In the genomic region with DNA sequence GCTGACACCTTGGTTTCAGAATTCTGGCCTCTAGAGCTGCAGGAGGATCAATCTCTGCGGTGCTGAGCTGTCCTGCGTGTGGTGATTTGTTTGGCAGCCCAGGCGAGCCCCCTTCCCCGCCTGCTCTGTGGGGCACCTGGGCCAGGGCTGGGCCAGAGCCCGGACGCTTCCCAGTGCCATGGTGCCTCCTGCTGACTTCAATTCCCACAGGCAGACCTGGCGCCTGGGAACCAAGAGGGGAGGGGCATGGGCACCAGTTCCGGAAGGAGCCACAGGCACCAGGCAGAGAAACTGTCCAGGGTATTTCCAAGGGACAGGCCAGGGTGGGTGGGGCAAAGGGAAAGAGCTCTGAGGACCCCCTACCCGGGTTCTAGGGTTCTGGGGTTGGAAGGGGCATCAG, we compare ENCODE assay signal across 22 cellular contexts.
DNase-seq lines count a peak whose midpoint lies in the region; ATAC-seq, FAIRE-seq and TF ChIP-seq lines count a peak whose summit lies in the region.
"Had no signal": no experiment of that assay in that cellular context is flagged by ENCODE, and none has a peak within 500 bp of the region (broad histone marks: within the 10 kb centered on the region; RNA-seq: fewer than 3 reads in every experiment).

No MANE protein-coding gene starts in this region.

- H3K14ac ChIP-seq in neuronal stem cell (ENCODE audit: low read length), result no peak overlapping the region

- H3K4me1 Mint-ChIP-seq in GM23338, result peaks cover 18% of the 10 kb centered on the region
- H3K4me1 Mint-ChIP-seq in astrocyte (ENCODE audit: low read depth, unreplicated experiment), result peaks cover 6% of the 10 kb centered on the region
- H3K4me1 Mint-ChIP-seq: CD4-positive, alpha-beta memory T cell had no signal

- H3K23ac ChIP-seq in neuronal stem cell (ENCODE audit: low read depth, low read length, poor library complexity), result no peak overlapping the region

- peak overlapping the region; percentile 81 for H3K18ac ChIP-seq in neuronal stem cell (ENCODE audit: low read length)

- H3K36me3 ChIP-seq in GM23338 (ENCODE audit: insufficient read depth), result no peaks in the 10 kb centered on the region
- no peaks in the 10 kb centered on the region for H3K36me3 ChIP-seq in astrocyte (ENCODE audit: insufficient read depth, low read length)
- no peaks in the 10 kb centered on the region for H3K36me3 ChIP-seq in neuronal stem cell (replicated peaks in 1 of 2; ENCODE audit: control insufficient read depth in 2 of 2, insufficient read depth in 2 of 2, low read length in 2 of 2)
- H3K36me3 ChIP-seq: BE2C had no signal

- H2BK12ac ChIP-seq in neuronal stem cell (ENCODE audit: low read length), result peak overlapping the region; percentile 46

- no peaks in the 10 kb centered on the region; the same call in 1 of the 2 replicates for H3K4me1 ChIP-seq in GM23338 (ENCODE audit: insufficient read depth)
- no peaks in the 10 kb centered on the region for H3K4me1 ChIP-seq in astrocyte (ENCODE audit: insufficient read depth, low read length)
- H3K4me1 ChIP-seq in neuronal stem cell (ENCODE audit: control insufficient read depth in 2 of 2, insufficient read depth in 1 of 2, low read depth in 1 of 2, low read length in 2 of 2), result peaks cover 5 to 10% of the 10 kb centered on the region in 2 donors
- H3K4me1 ChIP-seq: BE2C had no signal

- H2BK120ac ChIP-seq in neuronal stem cell (ENCODE audit: low read depth, low read length), result no peak overlapping the region

- H3K27ac Mint-ChIP-seq in GM23338 (no peak overlapping the region), astrocyte (ENCODE audit: unreplicated experiment) (no peak overlapping the region)
- H3K27ac Mint-ChIP-seq: CD14-positive monocyte; CD4-positive, alpha-beta memory T cell; HFFc6 had no signal

- H3K79me2 ChIP-seq in GM23338 (replicated peaks; ENCODE audit: insufficient read depth), result peaks cover 5% of the 10 kb centered on the region
- no peaks in the 10 kb centered on the region for H3K79me2 ChIP-seq in astrocyte (ENCODE audit: insufficient read depth, low read length)

- no peaks in the 10 kb centered on the region for H3K9me2 ChIP-seq in GM23338 (ENCODE audit: insufficient read depth)

- TF ChIP-seq CTCF in GM23338 (conservative IDR thresholded peaks at IDR 0.05; ENCODE audit: low read depth in 2 of 2) (no peak), astrocyte (IDR thresholded peaks at IDR 0.05; ENCODE audit: insufficient read depth, low read depth, low read length) (no peak)

- no peak overlapping the region for H2BK15ac ChIP-seq in neuronal stem cell (ENCODE audit: low read length)

- FAIRE-seq in astrocyte (lab: Jason Lieb, UNC) (no peak), GM12892 (lab: Jason Lieb, UNC) (no peak)
- FAIRE-seq: A204.1, GM12891, GM18507 had no signal

- ATAC-seq in GM23338, result peak; percentile 38
- ATAC-seq: HCT116 had no signal

- H3K4me3 Mint-ChIP-seq in GM23338, result no peak overlapping the region
- no peak overlapping the region for H3K4me3 Mint-ChIP-seq in astrocyte (ENCODE audit: unreplicated experiment)
- H3K4me3 Mint-ChIP-seq: CD14-positive monocyte; CD4-positive, alpha-beta memory T cell; HFFc6 had no signal

- no peak overlapping the region for H2AFZ ChIP-seq in GM23338
- no peak overlapping the region for H2AFZ ChIP-seq in astrocyte (ENCODE audit: low read depth, low read length)
- H2AFZ ChIP-seq in neuronal stem cell (ENCODE audit: low read length), result no peak overlapping the region

- H3K4me2 ChIP-seq in GM23338 (no peak overlapping the region), astrocyte (ENCODE audit: low read length) (peak overlapping the region; percentile 22), neuronal stem cell (ENCODE audit: insufficient read depth, low read length, poor library complexity, severe bottlenecking) (no peak overlapping the region)
- H3K4me2 ChIP-seq: KMS-11 had no signal

- peaks cover 11% of the 10 kb centered on the region for H3K27me3 Mint-ChIP-seq in GM23338 (ENCODE audit: insufficient read depth, low read depth, poor library complexity)
- H3K27me3 Mint-ChIP-seq in astrocyte (ENCODE audit: low read depth, unreplicated experiment), result peaks cover 25% of the 10 kb centered on the region

- H2BK5ac ChIP-seq in neuronal stem cell (ENCODE audit: low read length), result no peak overlapping the region

- no peaks in the 10 kb centered on the region for H3K79me1 ChIP-seq in neuronal stem cell (ENCODE audit: low read depth, low read length)

- DNase-seq in GM23338 (ENCODE audit: low spot score), result no peak
- DNase-seq in astrocyte (ENCODE audit: low read depth), result no peak
- no peak for DNase-seq in neuronal stem cell (ENCODE audit: low spot score)
- DNase-seq in MV-4-11 (lab: John Stamatoyannopoulos, UW), result no peak
- no peak for DNase-seq in DMS79 treated with DMSO at 0.1 percent for 48 hours (lab: John Stamatoyannopoulos, UW)
- no peak for DNase-seq in GM12892 (ENCODE audit: insufficient read length)
- no peak for DNase-seq in LoVo (ENCODE audit: low spot score)
- DNase-seq: ACHN; BE2C; CD4-positive, alpha-beta memory T cell; DMS153; DMS79; EL; GOT3; H7; HFFc6 had no signal

- WGBS in neuronal stem cell (ENCODE audit: extremely low coverage in 2 of 2, insufficient read length in 2 of 2, insufficient replicate concordance in 1 of 2), 2 donors, result no CpG with 5 or more reads among the region's 9 CpGs

- no peaks in the 10 kb centered on the region for H3K27me3 ChIP-seq in GM23338 (ENCODE audit: insufficient read depth)
- H3K27me3 ChIP-seq in astrocyte (ENCODE audit: insufficient read depth, low read length), result no peaks in the 10 kb centered on the region
- no peaks in the 10 kb centered on the region for H3K27me3 ChIP-seq in neuronal stem cell (ENCODE audit: control insufficient read depth in 3 of 3, insufficient read depth in 3 of 3, low read depth in 1 of 3, low read length in 3 of 3)
- H3K27me3 ChIP-seq: BE2C had no signal

- no peak overlapping the region for H3K27ac ChIP-seq in GM23338 (ENCODE audit: low read depth)
- H3K27ac ChIP-seq in astrocyte (ENCODE audit: low read depth, low read length), result no peak overlapping the region
- no peak overlapping the region for H3K27ac ChIP-seq in neuronal stem cell (replicated peaks; ENCODE audit: low read length)
- H3K27ac ChIP-seq: KMS-11 had no signal

- H3K9me3 Mint-ChIP-seq in GM23338, result no peaks in the 10 kb centered on the region
- no peaks in the 10 kb centered on the region for H3K9me3 Mint-ChIP-seq in astrocyte (ENCODE audit: unreplicated experiment)
- H3K9me3 Mint-ChIP-seq: CD14-positive monocyte had no signal

- H4K8ac ChIP-seq in neuronal stem cell (ENCODE audit: low read depth, low read length), result peak overlapping the region; percentile 54

- H3K9ac ChIP-seq in astrocyte (ENCODE audit: low read length), result no peak overlapping the region
- H3K9ac ChIP-seq in neuronal stem cell (ENCODE audit: low read depth, low read length, poor library complexity), result no peak overlapping the region
- H3K9ac ChIP-seq: KMS-11 had no signal

- peak overlapping the region; percentile 82 for H2AK5ac ChIP-seq in neuronal stem cell (ENCODE audit: low read depth, low read length)

- no peak for TF ChIP-seq POLR2A in GM12892 (IDR thresholded peaks at IDR 0.05; ENCODE audit: low read depth, low read length)

- no peak overlapping the region for H3K4ac ChIP-seq in neuronal stem cell (ENCODE audit: low read length)

- no peak overlapping the region for H3K4me3 ChIP-seq in GM23338
- H3K4me3 ChIP-seq in astrocyte (ENCODE audit: insufficient read depth, low read depth, low read length), result no peak overlapping the region
- H3K4me3 ChIP-seq in neuronal stem cell (ENCODE audit: low read length in 2 of 2), result no peak overlapping the region

- H3K9me3 ChIP-seq in astrocyte (ENCODE audit: insufficient read depth, low read depth, low read length) (no peaks in the 10 kb centered on the region), neuronal stem cell (replicated peaks in 1 of 2; ENCODE audit: control insufficient read depth in 2 of 2, insufficient read depth in 1 of 2, low read depth in 1 of 2, low read length in 2 of 2) (no peaks in the 10 kb centered on the region)
- H3K9me3 ChIP-seq: BE2C had no signal

- no peaks in the 10 kb centered on the region for H3F3A ChIP-seq in GM23338 (replicated peaks; ENCODE audit: low read depth)

- H3K36me3 Mint-ChIP-seq in GM23338 (ENCODE audit: low read depth), result 0 out of 3 replicates have a peak, but pooled peaks cover 4% of the 10 kb centered on the region
- peaks cover 2% of the 10 kb centered on the region for H3K36me3 Mint-ChIP-seq in astrocyte (ENCODE audit: low read depth, unreplicated experiment)
- H3K36me3 Mint-ChIP-seq: CD14-positive monocyte; CD4-positive, alpha-beta memory T cell had no signal

- H4K20me1 ChIP-seq in GM23338 (replicated peaks; ENCODE audit: insufficient read depth) (peaks cover 9% of the 10 kb centered on the region; the same call in 1 of the 2 replicates), astrocyte (ENCODE audit: insufficient read depth, low read length) (no peaks in the 10 kb centered on the region)

- H4K91ac ChIP-seq in neuronal stem cell (ENCODE audit: low read depth, low read length, poor library complexity), result no peak overlapping the region

TF ChIP-seq in GM23338, 12 proteins besides CTCF, POLR2A, EP300 and RAD21 (continues in another document):
- TF ChIP-seq STAT1 (IDR thresholded peaks at IDR 0.05; ENCODE audit: unreplicated experiment), result no peak
- TF ChIP-seq ZNF114 (CRISPR knock-in tag; IDR thresholded peaks at IDR 0.05), result no peak
- TF ChIP-seq, protein P1, sequence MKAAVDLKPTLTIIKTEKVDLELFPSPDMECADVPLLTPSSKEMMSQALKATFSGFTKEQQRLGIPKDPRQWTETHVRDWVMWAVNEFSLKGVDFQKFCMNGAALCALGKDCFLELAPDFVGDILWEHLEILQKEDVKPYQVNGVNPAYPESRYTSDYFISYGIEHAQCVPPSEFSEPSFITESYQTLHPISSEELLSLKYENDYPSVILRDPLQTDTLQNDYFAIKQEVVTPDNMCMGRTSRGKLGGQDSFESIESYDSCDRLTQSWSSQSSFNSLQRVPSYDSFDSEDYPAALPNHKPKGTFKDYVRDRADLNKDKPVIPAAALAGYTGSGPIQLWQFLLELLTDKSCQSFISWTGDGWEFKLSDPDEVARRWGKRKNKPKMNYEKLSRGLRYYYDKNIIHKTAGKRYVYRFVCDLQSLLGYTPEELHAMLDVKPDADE (IDR thresholded peaks at IDR 0.05), result no peak
- TF ChIP-seq EZH2phosphoT487 (IDR thresholded peaks at IDR 0.05; ENCODE audit: unreplicated experiment), result no peak
